ENCODE assay signal across 8 cellular contexts in the genomic region with DNA sequence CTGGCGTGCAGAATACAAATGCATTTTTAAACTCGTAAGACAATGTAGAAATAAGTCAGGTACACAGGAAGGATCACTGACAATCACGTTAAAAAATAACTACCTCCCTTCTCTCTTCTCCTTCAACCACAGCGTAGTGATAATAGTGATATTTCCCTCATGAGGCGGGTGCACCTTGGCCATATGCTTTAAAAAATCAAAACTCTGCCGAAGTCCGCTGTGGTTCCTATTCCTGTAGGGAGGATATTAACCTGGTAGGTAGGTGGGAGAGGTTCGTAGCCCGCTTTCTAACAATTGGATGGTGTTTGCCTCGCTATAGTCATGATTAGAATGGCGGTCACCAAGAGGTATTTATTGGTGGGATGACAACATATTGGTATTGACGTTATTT. TPM values are rescaled to one million over a fixed set of nuclear protein-coding genes. Genes with fewer than 3 reads are reported as not detected.
DNase-seq lines count a peak whose midpoint lies in the region; ATAC-seq and TF ChIP-seq lines count a peak whose summit lies in the region.

No MANE protein-coding gene starts in this region.

- no peaks in the 10 kb centered on the region for H3K27me3 ChIP-seq in suprapubic skin
- H3K27me3 ChIP-seq in adrenal gland: peaks cover 11% of the 10 kb centered on the region

- no peak for TF ChIP-seq EP300 in suprapubic skin (IDR thresholded peaks at IDR 0.05)

- no peaks in the 10 kb centered on the region for H3K9me3 ChIP-seq in suprapubic skin
- H3K9me3 ChIP-seq in adrenal gland (replicated peaks in 1 of 3): no peaks in the 10 kb centered on the region

- peak overlapping the region; percentile 92 for H3K4me3 Mint-ChIP-seq in T-helper 1 cell treated with Interleukin-12 subunit alpha and Interleukin-12 subunit beta and Interleukin-4 antibody, amounts not matched to agents 30 μg/mL and 1 μg/mL, for 36 hours
- H3K4me3 Mint-ChIP-seq in activated naive CD8-positive, alpha-beta T cell treated with anti-CD3 and anti-CD28 coated beads for 36 hours: peak overlapping the region; percentile 79

- H3K9me3 Mint-ChIP-seq in T-helper 1 cell treated with Interleukin-12 subunit alpha and Interleukin-12 subunit beta and Interleukin-4 antibody, amounts not matched to agents 30 μg/mL and 1 μg/mL, for 36 hours: no peaks in the 10 kb centered on the region
- H3K9me3 Mint-ChIP-seq in activated naive CD8-positive, alpha-beta T cell treated with anti-CD3 and anti-CD28 coated beads for 36 hours: no peaks in the 10 kb centered on the region

- H3K27me3 Mint-ChIP-seq in T-helper 1 cell treated with Interleukin-12 subunit alpha and Interleukin-12 subunit beta and Interleukin-4 antibody, amounts not matched to agents 30 μg/mL and 1 μg/mL, for 36 hours (ENCODE audit: low read depth): peaks cover 65% of the 10 kb centered on the region
- peaks cover 64% of the 10 kb centered on the region for H3K27me3 Mint-ChIP-seq in activated naive CD8-positive, alpha-beta T cell treated with anti-CD3 and anti-CD28 coated beads for 36 hours

- DNase-seq in T-helper 1 cell: no peak
- no peak for DNase-seq in activated naive CD8-positive, alpha-beta T cell treated with anti-CD3 and anti-CD28 coated beads for 36 hours
- no peak for DNase-seq in left lobe of liver (ENCODE audit: low spot score)
- DNase-seq in suprapubic skin (ENCODE audit: low spot score in 2 of 2): no peak
- no peak for DNase-seq in stimulated activated CD4-positive, alpha-beta T cell treated with anti-CD3 and anti-CD28 coated beads, Interleukin-2, amount 100 ng/mL, for 24 hours
- DNase-seq in adrenal gland: no peak

- H3K4me1 Mint-ChIP-seq in T-helper 1 cell treated with Interleukin-12 subunit alpha and Interleukin-12 subunit beta and Interleukin-4 antibody, amounts not matched to agents 30 μg/mL and 1 μg/mL, for 36 hours (ENCODE audit: low read depth): peaks cover 33% of the 10 kb centered on the region
- peaks cover 25% of the 10 kb centered on the region for H3K4me1 Mint-ChIP-seq in activated naive CD8-positive, alpha-beta T cell treated with anti-CD3 and anti-CD28 coated beads for 36 hours

- ATAC-seq in left lobe of liver (peak; percentile 24), HG03025 (IDR thresholded peaks at IDR 0.05; ENCODE audit: low FRiP score, unreplicated experiment) (no peak)

- H3K27ac Mint-ChIP-seq in T-helper 1 cell treated with Interleukin-12 subunit alpha and Interleukin-12 subunit beta and Interleukin-4 antibody, amounts not matched to agents 30 μg/mL and 1 μg/mL, for 36 hours: peak overlapping the region; percentile 71
- H3K27ac Mint-ChIP-seq in activated naive CD8-positive, alpha-beta T cell treated with anti-CD3 and anti-CD28 coated beads for 36 hours: no peak overlapping the region

- intact Hi-C loops in adrenal gland (cut with DNase I): no loop called here

- peaks cover 3% of the 10 kb centered on the region for H3K36me3 Mint-ChIP-seq in T-helper 1 cell treated with Interleukin-12 subunit alpha and Interleukin-12 subunit beta and Interleukin-4 antibody, amounts not matched to agents 30 μg/mL and 1 μg/mL, for 36 hours (ENCODE audit: low read depth)
- H3K36me3 Mint-ChIP-seq in activated naive CD8-positive, alpha-beta T cell treated with anti-CD3 and anti-CD28 coated beads for 36 hours: no peaks in the 10 kb centered on the region

- H3K4me3 ChIP-seq in suprapubic skin: peak overlapping the region; percentile 58
- H3K4me3 ChIP-seq in adrenal gland: peak overlapping the region in 2 of 4 donors; percentile 38 to 54

- no peaks in the 10 kb centered on the region for H3K4me1 ChIP-seq in suprapubic skin
- no peaks in the 10 kb centered on the region for H3K4me1 ChIP-seq in adrenal gland (replicated peaks in 1 of 2)

- TF ChIP-seq POLR2A in suprapubic skin (IDR thresholded peaks at IDR 0.05): no peak
- TF ChIP-seq POLR2A in adrenal gland (IDR thresholded peaks at IDR 0.05): no peak

- peak overlapping the region; percentile 47 for H3K27ac ChIP-seq in suprapubic skin
- no peak overlapping the region for H3K27ac ChIP-seq in adrenal gland

- WGBS in suprapubic skin: 25% methylated on average over 12 of the region's 12 CpGs
- WGBS in adrenal gland, 4 donors: 17 to 31% (median 26%) methylated on average over 12 of the region's 12 CpGs

- TF ChIP-seq CTCF in suprapubic skin (IDR thresholded peaks at IDR 0.05): no peak
- TF ChIP-seq CTCF in adrenal gland (IDR thresholded peaks at IDR 0.05): no peak

- no peaks in the 10 kb centered on the region for H3K36me3 ChIP-seq in suprapubic skin
- H3K36me3 ChIP-seq in adrenal gland (replicated peaks in 1 of 2): no peaks in the 10 kb centered on the region

RNA-seq across cellular contexts. Expression of gene GREM2, which starts 0.7 kb away (rescaled TPM):
- not detected for total RNA-seq in activated naive CD8-positive, alpha-beta T cell treated with anti-CD3 and anti-CD28 coated beads for 36 hours
- total RNA-seq in left lobe of liver (20.1 TPM), suprapubic skin (1 to 10 TPM in 1 of 4 donors, under 1 TPM in 3; 0.11 to 1.3 (median 0.38) TPM), adrenal gland (1 to 10 TPM in 3 of 8 donors, under 1 TPM in 5; 0.39 to 3.2 (median 0.73) TPM)
- polyA plus RNA-seq in adrenal gland: under 1 TPM; 0.57 to 0.97 (median 0.79) TPM
